Comparison of ENCODE assay signal across 9 cellular contexts in genomic region chr1:94543003-94543402, GRCh38. TPM values are rescaled to one million over a fixed set of nuclear protein-coding genes. Genes with fewer than 3 reads are reported as not detected.
DNase-seq lines count a peak whose midpoint lies in the region; ATAC-seq, FAIRE-seq and TF ChIP-seq lines count a peak whose summit lies in the region.
"Had no signal": no experiment of that assay in that cellular context is flagged by ENCODE, and none has a peak within 500 bp of the region (broad histone marks: within the 10 kb centered on the region; RNA-seq: fewer than 3 reads in every experiment).

No MANE protein-coding gene starts in this region.

- no peak for FAIRE-seq in kidney (lab: Jason Lieb, UNC)

- H3K4me3 Mint-ChIP-seq in activated T-cell treated with anti-CD3 and anti-CD28 coated beads, Interleukin-2, amount 50 U/mL, for 72 hours: peak overlapping the region; percentile 6 to 89
- H3K4me3 Mint-ChIP-seq in activated CD8-positive, alpha-beta T cell treated with anti-CD3 and anti-CD28 coated beads, Interleukin-2, amount 10 ng/mL, durations not matched to agents 7 days and 5 days: peak overlapping the region; percentile 79

- H3K4me1 ChIP-seq in hepatocyte (ENCODE audit: insufficient read depth) (peaks cover 10% of the 10 kb centered on the region), tibial artery (peaks cover 0 to 40% (median 17%) of the 10 kb centered on the region in 4 donors), kidney (ENCODE audit: control insufficient read depth in 1 of 2, insufficient read depth in 1 of 2, low read depth in 1 of 2, low read length in 2 of 2) (no peaks in the 10 kb centered on the region)

- H3K27ac ChIP-seq in hepatocyte (peak overlapping the region; percentile 97), tibial artery (no peak overlapping the region), kidney (ENCODE audit: low read depth in 2 of 2, low read length in 2 of 2) (no peak overlapping the region)

- no peaks in the 10 kb centered on the region for H3K9me3 ChIP-seq in hepatocyte (ENCODE audit: low read depth)
- no peaks in the 10 kb centered on the region for H3K9me3 ChIP-seq in tibial artery
- H3K9me3 ChIP-seq in kidney (ENCODE audit: control insufficient read depth in 1 of 2, low read length in 2 of 2): no peaks in the 10 kb centered on the region

- peak overlapping the region; percentile 72 for H3K4me3 ChIP-seq in hepatocyte
- H3K4me3 ChIP-seq in tibial artery: peak overlapping the region; percentile 68 to 76
- H3K4me3 ChIP-seq in kidney (ENCODE audit: low read length in 2 of 2): peak overlapping the region in 1 of 2 donors; percentile 73

- H3K36me3 Mint-ChIP-seq in activated T-cell treated with anti-CD3 and anti-CD28 coated beads, Interleukin-2, amount 50 U/mL, for 72 hours (ENCODE audit: insufficient read depth in 2 of 2): no peaks in the 10 kb centered on the region
- no peaks in the 10 kb centered on the region for H3K36me3 Mint-ChIP-seq in activated CD8-positive, alpha-beta T cell treated with anti-CD3 and anti-CD28 coated beads, Interleukin-2, amount 10 ng/mL, durations not matched to agents 7 days and 5 days (ENCODE audit: low read depth)

- CTCF ChIA-PET in activated CD8-positive, alpha-beta T cell treated with anti-CD3 and anti-CD28 coated beads, Interleukin-2, amount 10 ng/mL, durations not matched to agents 7 days and 5 days (lab: Charles Lee): interaction anchor here (1.7 to 1.9 kb wide), 2 partner anchors 22 to 62 kb away, joined by 7 to 10 read pairs; no protein-coding TSS in a partner anchor

- H3K27ac Mint-ChIP-seq in activated T-cell treated with anti-CD3 and anti-CD28 coated beads, Interleukin-2, amount 50 U/mL, for 72 hours: no peak overlapping the region
- H3K27ac Mint-ChIP-seq in activated CD8-positive, alpha-beta T cell treated with anti-CD3 and anti-CD28 coated beads, Interleukin-2, amount 10 ng/mL, durations not matched to agents 7 days and 5 days: no peak overlapping the region

- H3K27me3 ChIP-seq in hepatocyte: no peaks in the 10 kb centered on the region
- no peaks in the 10 kb centered on the region for H3K27me3 ChIP-seq in tibial artery

- peaks cover 29% of the 10 kb centered on the region for H4K20me1 ChIP-seq in hepatocyte (ENCODE audit: insufficient read depth, poor library complexity, severe bottlenecking)

- peaks cover 43% of the 10 kb centered on the region for H3K79me2 ChIP-seq in hepatocyte

- H3K9ac ChIP-seq in kidney (ENCODE audit: low read length in 2 of 2): no peak overlapping the region

- H3K4me1 Mint-ChIP-seq in activated T-cell treated with anti-CD3 and anti-CD28 coated beads, Interleukin-2, amount 50 U/mL, for 72 hours (ENCODE audit: low read depth): peaks cover 26% of the 10 kb centered on the region
- H3K4me1 Mint-ChIP-seq in activated CD8-positive, alpha-beta T cell treated with anti-CD3 and anti-CD28 coated beads, Interleukin-2, amount 10 ng/mL, durations not matched to agents 7 days and 5 days (ENCODE audit: low read depth): peaks cover 20% of the 10 kb centered on the region

- intact Hi-C loops in tibial artery (cut with DNase I; ENCODE audit: low total_unique reads): loop anchor here (5.0 to 10.0 kb wide), 2 partner anchors 92 to 249 kb away; no protein-coding TSS in a partner anchor
- intact Hi-C loops in kidney (cut with DNase I): no loop called here

- POLR2A ChIA-PET in activated CD8-positive, alpha-beta T cell treated with anti-CD3 and anti-CD28 coated beads, Interleukin-2, amount 10 ng/mL, durations not matched to agents 7 days and 5 days (lab: Charles Lee): no interaction called here

- no peak for ATAC-seq in activated T-cell treated with anti-CD3 and anti-CD28 coated beads, Interleukin-2, amount 50 U/mL, for 72 hours (replicated peaks in 1 of 2)
- ATAC-seq in activated CD8-positive, alpha-beta T cell treated with anti-CD3 and anti-CD28 coated beads, Interleukin-2, amount 10 ng/mL, durations not matched to agents 7 days and 5 days: no peak
- ATAC-seq in GM21360 (IDR thresholded peaks at IDR 0.05; ENCODE audit: unreplicated experiment): no peak

- peak overlapping the region; percentile 81 for H3K4me2 ChIP-seq in hepatocyte

- H3K9me2 ChIP-seq in hepatocyte (replicated peaks; ENCODE audit: insufficient read depth): no peaks in the 10 kb centered on the region

- H2AFZ ChIP-seq in hepatocyte: no peak overlapping the region

- H3K9me3 Mint-ChIP-seq in activated T-cell treated with anti-CD3 and anti-CD28 coated beads, Interleukin-2, amount 50 U/mL, for 72 hours: no peaks in the 10 kb centered on the region
- no peaks in the 10 kb centered on the region for H3K9me3 Mint-ChIP-seq in activated CD8-positive, alpha-beta T cell treated with anti-CD3 and anti-CD28 coated beads, Interleukin-2, amount 10 ng/mL, durations not matched to agents 7 days and 5 days (ENCODE audit: insufficient read depth)

- DNase-seq in activated T-cell treated with anti-CD3 and anti-CD28 coated beads, Interleukin-2, amount 50 U/mL, for 72 hours: no peak
- DNase-seq in activated T-cell treated with anti-CD3 and anti-CD28 coated beads for 4 hours (no peak), hepatocyte (ENCODE audit: low spot score) (no peak), tibial artery (no peak), kidney (no peak)
- DNase-seq in activated CD8-positive, alpha-beta T cell treated with anti-CD3 and anti-CD28 coated beads, Interleukin-2, amount 10 ng/mL, durations not matched to agents 7 days and 5 days: no peak
- DNase-seq in stimulated activated CD4-positive, alpha-beta T cell treated with anti-CD3 and anti-CD28 coated beads, Interleukin-4, amount 100 ng/mL, for 4 hours: no peak
- DNase-seq: activated naive CD4-positive, alpha-beta T cell treated with anti-CD3 and anti-CD28 coated beads, Interleukin-2, amount 50 U/mL, for 16 hours had no signal

- H3K36me3 ChIP-seq in hepatocyte (replicated peaks; ENCODE audit: insufficient read depth, low read depth): no peaks in the 10 kb centered on the region
- H3K36me3 ChIP-seq in tibial artery: no peaks in the 10 kb centered on the region
- no peaks in the 10 kb centered on the region for H3K36me3 ChIP-seq in kidney (ENCODE audit: control insufficient read depth in 1 of 2, insufficient read depth in 2 of 2, low read length in 2 of 2)

- 32% methylated on average over 1 of the region's 1 CpG for WGBS in hepatocyte (ENCODE audit: low lambda C conversion rate, missing lambda C conversion rate)

- peaks cover 84% of the 10 kb centered on the region for H3K27me3 Mint-ChIP-seq in activated T-cell treated with anti-CD3 and anti-CD28 coated beads, Interleukin-2, amount 50 U/mL, for 72 hours (ENCODE audit: low read depth)
- H3K27me3 Mint-ChIP-seq in activated CD8-positive, alpha-beta T cell treated with anti-CD3 and anti-CD28 coated beads, Interleukin-2, amount 10 ng/mL, durations not matched to agents 7 days and 5 days (ENCODE audit: low read depth): peaks cover 53% of the 10 kb centered on the region

- TF ChIP-seq CTCF in hepatocyte (IDR thresholded peaks at IDR 0.05; ENCODE audit: poor library complexity): no peak
- TF ChIP-seq CTCF in tibial artery (IDR thresholded peaks at IDR 0.05): no peak
- TF ChIP-seq CTCF in kidney (IDR thresholded peaks at IDR 0.05; ENCODE audit: borderline replicate concordance, extremely low read depth, insufficient read depth): no peak

RNA-seq across cellular contexts. Expression of gene F3, which starts 1.4 kb away (rescaled TPM):
- total RNA-seq in activated T-cell treated with anti-CD3 and anti-CD28 coated beads, Interleukin-2, amount 50 U/mL, for 72 hours: under 1 TPM; 0.23 to 0.65 TPM
- not detected for total RNA-seq in activated CD8-positive, alpha-beta T cell treated with anti-CD3 and anti-CD28 coated beads, Interleukin-2, amount 10 ng/mL, durations not matched to agents 7 days and 5 days
- total RNA-seq in hepatocyte: 261 and 281 TPM in 2 replicates
- polyA plus RNA-seq in hepatocyte: 390 and 412 TPM in 2 replicates
- total RNA-seq in kidney: 8.8 TPM
- 19.0 TPM for polyA plus RNA-seq in kidney (ENCODE audit: insufficient read depth, low read depth, low replicate concordance)

Comparison
In these comparisons a context has a peak if more than half of its experiments do, and no peak if none do; other contexts are left out.
1. RNA of gene F3, which starts 1.4 kb away (total RNA-seq): 261 to 281 TPM in hepatocyte; 8.8 TPM in kidney (single experiment), 0.23 to 0.65 TPM in activated T-cell treated with anti-CD3 and anti-CD28 coated beads, Interleukin-2, amount 50 U/mL, for 72 hours and not detected in activated CD8-positive, alpha-beta T cell treated with anti-CD3 and anti-CD28 coated beads, Interleukin-2, amount 10 ng/mL, durations not matched to agents 7 days and 5 days; every median in the first group is over 10 times any median in the second.